Comparison of ENCODE assay signal across 1 cellular context in the genomic region with DNA sequence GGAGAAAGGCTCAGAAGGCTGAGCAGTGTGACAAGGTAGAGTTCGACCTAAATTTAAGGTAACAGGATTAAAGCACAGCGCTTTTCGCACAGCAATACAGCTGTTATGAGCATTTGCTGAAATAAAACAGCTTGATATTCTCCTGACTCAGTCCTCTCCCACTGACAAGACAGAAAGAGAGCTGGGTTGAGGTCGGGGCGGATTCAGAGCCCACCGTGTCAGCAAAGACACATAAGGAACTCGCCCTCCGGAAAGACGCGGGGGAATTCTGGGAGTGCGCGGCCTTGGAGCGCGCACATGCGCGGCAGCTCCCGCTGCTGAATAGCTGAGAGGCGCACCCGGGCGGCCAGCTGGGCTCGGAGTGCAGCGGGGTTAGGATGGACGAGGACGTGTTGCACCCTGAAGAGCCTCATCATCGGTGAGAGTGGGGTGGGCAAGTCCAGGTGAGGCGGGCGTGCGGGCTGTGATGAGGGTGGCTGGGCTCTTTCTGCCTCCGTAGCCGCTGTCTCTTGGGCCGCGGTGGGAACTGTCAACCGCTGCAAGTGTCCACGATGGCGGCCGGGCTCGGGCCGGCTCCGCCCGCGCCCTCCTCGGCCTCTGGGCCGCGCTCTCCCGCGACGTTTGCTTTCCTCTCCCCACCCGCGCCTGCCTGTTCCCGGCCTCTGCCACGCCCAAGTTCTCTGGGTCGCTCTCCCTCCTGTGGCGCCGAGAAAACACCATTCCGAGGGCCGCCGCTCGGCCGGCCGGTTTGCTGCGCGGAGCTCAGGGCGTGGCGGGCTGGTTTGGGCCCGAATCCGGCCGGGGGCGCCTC.
TF ChIP-seq lines count a peak whose summit lies in the region.

No MANE protein-coding gene starts in this region.

TF ChIP-seq in HepG2, 621 proteins besides CTCF, POLR2A, EP300 and RAD21 (continued from another document and continues in another):
- TF ChIP-seq ZBTB8A (CRISPR knock-in tag; IDR thresholded peaks at IDR 0.05; ENCODE audit: borderline replicate concordance, low read depth) (no peak), NR2F2 (IDR thresholded peaks at IDR 0.05; ENCODE audit: borderline replicate concordance, low read depth) (no peak; the same call in 1 of the 2 replicates), NFKB2 (CRISPR knock-in tag; IDR thresholded peaks at IDR 0.05; ENCODE audit: borderline replicate concordance) (peak; percentile 56; the same call in 1 of the 2 replicates), U2AF2 (IDR thresholded peaks at IDR 0.05; ENCODE audit: low read depth, low read length) (no peak), CERS6 (CRISPR knock-in tag; IDR thresholded peaks at IDR 0.05) (no peak), ZNF20 (CRISPR knock-in tag; IDR thresholded peaks at IDR 0.05) (no peak; the same call in 1 of the 2 replicates), FOXA1 (IDR thresholded peaks at IDR 0.05) (no peak), FOXA1 (CRISPR knock-in tag; IDR thresholded peaks at IDR 0.05) (no peak), ZNF205 (CRISPR knock-in tag; IDR thresholded peaks at IDR 0.05) (no peak), ZBTB25 (CRISPR knock-in tag; IDR thresholded peaks at IDR 0.05) (no peak), SP5 (CRISPR knock-in tag; IDR thresholded peaks at IDR 0.05; ENCODE audit: borderline replicate concordance, low read depth) (no peak), ZNF350 (CRISPR knock-in tag; IDR thresholded peaks at IDR 0.05; ENCODE audit: borderline replicate concordance, low read depth) (peak; percentile 88), YEATS4 (CRISPR knock-in tag; IDR thresholded peaks at IDR 0.05; ENCODE audit: borderline replicate concordance) (peak; percentile 61; the same call in 1 of the 2 replicates), KDM2A (CRISPR knock-in tag; IDR thresholded peaks at IDR 0.05; ENCODE audit: borderline replicate concordance, low read depth) (peak; percentile 73; the same call in 1 of the 2 replicates), MXD1 (CRISPR knock-in tag; IDR thresholded peaks at IDR 0.05) (peak; percentile 96), FOXP1 (IDR thresholded peaks at IDR 0.05) (no peak), FOXP1 (CRISPR knock-in tag; IDR thresholded peaks at IDR 0.05) (no peak), MXD4 (CRISPR knock-in tag; IDR thresholded peaks at IDR 0.05) (peak; percentile 56; the same call in 1 of the 2 replicates), MAFF (IDR thresholded peaks at IDR 0.05; ENCODE audit: low read depth, low read length) (no peak), DZIP1 (CRISPR knock-in tag; IDR thresholded peaks at IDR 0.05) (peak; percentile 90; the same call in 1 of the 2 replicates), ZNF768 (CRISPR knock-in tag; IDR thresholded peaks at IDR 0.05) (peak; percentile 32; the same call in 1 of the 2 replicates), ZNF282 (IDR thresholded peaks at IDR 0.05; ENCODE audit: partially characterized antibody) (no peak), FOXM1 (CRISPR knock-in tag; IDR thresholded peaks at IDR 0.05) (no peak), IRX3 (CRISPR knock-in tag; IDR thresholded peaks at IDR 0.05; ENCODE audit: borderline replicate concordance, low read depth) (no peak)
- TF ChIP-seq, protein P1, sequence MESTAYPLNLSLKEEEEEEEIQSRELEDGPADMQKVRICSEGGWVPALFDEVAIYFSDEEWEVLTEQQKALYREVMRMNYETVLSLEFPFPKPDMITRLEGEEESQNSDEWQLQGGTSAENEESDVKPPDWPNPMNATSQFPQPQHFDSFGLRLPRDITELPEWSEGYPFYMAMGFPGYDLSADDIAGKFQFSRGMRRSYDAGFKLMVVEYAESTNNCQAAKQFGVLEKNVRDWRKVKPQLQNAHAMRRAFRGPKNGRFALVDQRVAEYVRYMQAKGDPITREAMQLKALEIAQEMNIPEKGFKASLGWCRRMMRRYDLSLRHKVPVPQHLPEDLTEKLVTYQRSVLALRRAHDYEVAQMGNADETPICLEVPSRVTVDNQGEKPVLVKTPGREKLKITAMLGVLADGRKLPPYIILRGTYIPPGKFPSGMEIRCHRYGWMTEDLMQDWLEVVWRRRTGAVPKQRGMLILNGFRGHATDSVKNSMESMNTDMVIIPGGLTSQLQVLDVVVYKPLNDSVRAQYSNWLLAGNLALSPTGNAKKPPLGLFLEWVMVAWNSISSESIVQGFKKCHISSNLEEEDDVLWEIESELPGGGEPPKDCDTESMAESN (CRISPR knock-in tag; conservative IDR thresholded peaks at IDR 0.05): peak; percentile 41; the same call in 1 of the 2 replicates
- TF ChIP-seq, protein P2, sequence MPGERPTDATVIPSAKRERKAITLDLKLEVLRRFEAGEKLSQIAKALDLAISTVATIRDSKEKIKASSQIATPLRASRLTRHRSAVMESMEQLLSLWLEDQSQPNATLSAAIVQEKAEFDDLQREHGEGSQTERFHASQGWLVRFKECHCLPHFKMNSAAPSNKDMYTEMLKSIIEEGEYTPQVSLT (CRISPR knock-in tag; IDR thresholded peaks at IDR 0.05; ENCODE audit: borderline replicate concordance, low read depth): no peak
- TF ChIP-seq, protein P3, sequence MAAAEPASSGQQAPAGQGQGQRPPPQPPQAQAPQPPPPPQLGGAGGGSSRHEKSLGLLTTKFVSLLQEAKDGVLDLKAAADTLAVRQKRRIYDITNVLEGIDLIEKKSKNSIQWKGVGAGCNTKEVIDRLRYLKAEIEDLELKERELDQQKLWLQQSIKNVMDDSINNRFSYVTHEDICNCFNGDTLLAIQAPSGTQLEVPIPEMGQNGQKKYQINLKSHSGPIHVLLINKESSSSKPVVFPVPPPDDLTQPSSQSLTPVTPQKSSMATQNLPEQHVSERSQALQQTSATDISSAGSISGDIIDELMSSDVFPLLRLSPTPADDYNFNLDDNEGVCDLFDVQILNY (CRISPR knock-in tag; conservative IDR thresholded peaks at IDR 0.05): 0 out of 2 replicates have a peak, but pooled peaks have one; percentile 43
- TF ChIP-seq, protein P4, sequence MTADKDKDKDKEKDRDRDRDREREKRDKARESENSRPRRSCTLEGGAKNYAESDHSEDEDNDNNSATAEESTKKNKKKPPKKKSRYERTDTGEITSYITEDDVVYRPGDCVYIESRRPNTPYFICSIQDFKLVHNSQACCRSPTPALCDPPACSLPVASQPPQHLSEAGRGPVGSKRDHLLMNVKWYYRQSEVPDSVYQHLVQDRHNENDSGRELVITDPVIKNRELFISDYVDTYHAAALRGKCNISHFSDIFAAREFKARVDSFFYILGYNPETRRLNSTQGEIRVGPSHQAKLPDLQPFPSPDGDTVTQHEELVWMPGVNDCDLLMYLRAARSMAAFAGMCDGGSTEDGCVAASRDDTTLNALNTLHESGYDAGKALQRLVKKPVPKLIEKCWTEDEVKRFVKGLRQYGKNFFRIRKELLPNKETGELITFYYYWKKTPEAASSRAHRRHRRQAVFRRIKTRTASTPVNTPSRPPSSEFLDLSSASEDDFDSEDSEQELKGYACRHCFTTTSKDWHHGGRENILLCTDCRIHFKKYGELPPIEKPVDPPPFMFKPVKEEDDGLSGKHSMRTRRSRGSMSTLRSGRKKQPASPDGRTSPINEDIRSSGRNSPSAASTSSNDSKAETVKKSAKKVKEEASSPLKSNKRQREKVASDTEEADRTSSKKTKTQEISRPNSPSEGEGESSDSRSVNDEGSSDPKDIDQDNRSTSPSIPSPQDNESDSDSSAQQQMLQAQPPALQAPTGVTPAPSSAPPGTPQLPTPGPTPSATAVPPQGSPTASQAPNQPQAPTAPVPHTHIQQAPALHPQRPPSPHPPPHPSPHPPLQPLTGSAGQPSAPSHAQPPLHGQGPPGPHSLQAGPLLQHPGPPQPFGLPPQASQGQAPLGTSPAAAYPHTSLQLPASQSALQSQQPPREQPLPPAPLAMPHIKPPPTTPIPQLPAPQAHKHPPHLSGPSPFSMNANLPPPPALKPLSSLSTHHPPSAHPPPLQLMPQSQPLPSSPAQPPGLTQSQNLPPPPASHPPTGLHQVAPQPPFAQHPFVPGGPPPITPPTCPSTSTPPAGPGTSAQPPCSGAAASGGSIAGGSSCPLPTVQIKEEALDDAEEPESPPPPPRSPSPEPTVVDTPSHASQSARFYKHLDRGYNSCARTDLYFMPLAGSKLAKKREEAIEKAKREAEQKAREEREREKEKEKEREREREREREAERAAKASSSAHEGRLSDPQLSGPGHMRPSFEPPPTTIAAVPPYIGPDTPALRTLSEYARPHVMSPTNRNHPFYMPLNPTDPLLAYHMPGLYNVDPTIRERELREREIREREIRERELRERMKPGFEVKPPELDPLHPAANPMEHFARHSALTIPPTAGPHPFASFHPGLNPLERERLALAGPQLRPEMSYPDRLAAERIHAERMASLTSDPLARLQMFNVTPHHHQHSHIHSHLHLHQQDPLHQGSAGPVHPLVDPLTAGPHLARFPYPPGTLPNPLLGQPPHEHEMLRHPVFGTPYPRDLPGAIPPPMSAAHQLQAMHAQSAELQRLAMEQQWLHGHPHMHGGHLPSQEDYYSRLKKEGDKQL (CRISPR knock-in tag; IDR thresholded peaks at IDR 0.05; ENCODE audit: low read depth): no peak
- TF ChIP-seq, protein P5, sequence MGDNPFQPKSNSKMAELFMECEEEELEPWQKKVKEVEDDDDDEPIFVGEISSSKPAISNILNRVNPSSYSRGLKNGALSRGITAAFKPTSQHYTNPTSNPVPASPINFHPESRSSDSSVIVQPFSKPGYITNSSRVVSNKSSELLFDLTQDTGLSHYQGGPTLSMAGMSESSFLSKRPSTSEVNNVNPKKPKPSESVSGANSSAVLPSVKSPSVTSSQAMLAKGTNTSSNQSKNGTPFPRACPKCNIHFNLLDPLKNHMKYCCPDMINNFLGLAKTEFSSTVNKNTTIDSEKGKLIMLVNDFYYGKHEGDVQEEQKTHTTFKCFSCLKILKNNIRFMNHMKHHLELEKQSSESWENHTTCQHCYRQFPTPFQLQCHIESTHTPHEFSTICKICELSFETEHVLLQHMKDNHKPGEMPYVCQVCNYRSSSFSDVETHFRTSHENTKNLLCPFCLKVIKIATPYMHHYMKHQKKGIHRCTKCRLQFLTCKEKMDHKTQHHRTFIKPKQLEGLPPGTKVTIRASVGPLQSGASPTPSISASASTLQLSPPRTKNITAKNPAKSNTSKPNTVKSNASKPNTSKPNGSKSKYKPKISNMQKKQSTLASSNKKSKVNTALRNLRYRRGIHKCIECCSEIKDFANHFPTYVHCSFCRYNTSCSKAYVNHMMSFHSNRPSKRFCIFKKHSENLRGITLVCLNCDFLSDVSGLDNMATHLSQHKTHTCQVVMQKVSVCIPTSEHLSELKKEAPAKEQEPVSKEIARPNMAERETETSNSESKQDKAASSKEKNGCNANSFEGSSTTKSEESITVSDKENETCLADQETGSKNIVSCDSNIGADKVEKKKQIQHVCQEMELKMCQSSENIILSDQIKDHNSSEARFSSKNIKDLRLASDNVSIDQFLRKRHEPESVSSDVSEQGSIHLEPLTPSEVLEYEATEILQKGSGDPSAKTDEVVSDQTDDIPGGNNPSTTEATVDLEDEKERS (CRISPR knock-in tag; IDR thresholded peaks at IDR 0.05): peak; percentile 39; the same call in 1 of the 2 replicates
